28 cellular contexts compared by ENCODE assay signal in genomic region chr12:24075650-24076049, GRCh38.
"Had no signal": no experiment of that assay in that cellular context is flagged by ENCODE, and none has a peak within 500 bp of the region (broad histone marks: within the 10 kb centered on the region; RNA-seq: fewer than 3 reads in every experiment).

No MANE protein-coding gene starts in this region.

- H3K27ac ChIP-seq: ascending aorta, brain microvascular endothelial cell, cardiac muscle cell, SK-N-MC had no signal

- H3K4me3 ChIP-seq: ascending aorta, cardiac muscle cell, SK-N-MC had no signal

- H3K27me3 ChIP-seq: ascending aorta, brain microvascular endothelial cell, cardiac muscle cell had no signal

- H3K4me1 Mint-ChIP-seq: activated B cell treated with CpG ODN at 0.5 μM for 24 hours; activated CD4-positive, alpha-beta T cell treated with anti-CD3 and anti-CD28 coated beads, Interleukin-2, amount 10 ng/mL, durations not matched to agents 24 days and 14 days; activated naive CD8-positive, alpha-beta T cell treated with anti-CD3 and anti-CD28 coated beads, Interleukin-2, amount 50 U/mL, for 24 hours; T-cell had no signal

- DNase-seq: activated B cell treated with CpG ODN at 0.5 μM for 24 hours; activated CD4-positive, alpha-beta memory T cell treated with anti-CD3 and anti-CD28 coated beads for 36 hours; activated CD4-positive, alpha-beta T cell treated with anti-CD3 and anti-CD28 coated beads for 1 hour; activated CD4-positive, alpha-beta T cell treated with anti-CD3 and anti-CD28 coated beads, Interleukin-2, amount 10 ng/mL, durations not matched to agents 24 days and 14 days; activated CD8-positive, alpha-beta memory T cell treated with anti-CD3 and anti-CD28 coated beads for 24 hours; activated effector memory CD4-positive, alpha-beta T cell treated with anti-CD3 and anti-CD28 coated beads, Interleukin-2, amount 50 U/mL, for 16 hours; activated naive CD4-positive, alpha-beta T cell treated with Interleukin-2 at 50 U/mL for 16 hours; activated naive CD8-positive, alpha-beta T cell treated with anti-CD3 and anti-CD28 coated beads, Interleukin-2, amount 50 U/mL, for 24 hours; activated T-cell treated with anti-CD3 and anti-CD28 coated beads, Interleukin-2, amount 50 U/mL, for 4 hours; amniotic stem cell; brain microvascular endothelial cell; Karpas-422; NCI-H1092; NCI-H1417; NCI-H1930; NCI-H2171; NCI-H2227 treated with DMSO at 0.1 percent for 48 hours; NCI-H526 treated with DMSO at 0.1 percent for 48 hours; NCI-H82; OCI-M1; RPMI8226; T-cell; T-helper 2 cell; T1000 had no signal

- H3K27me3 Mint-ChIP-seq: activated B cell treated with CpG ODN at 0.5 μM for 24 hours; activated CD4-positive, alpha-beta memory T cell treated with anti-CD3 and anti-CD28 coated beads for 36 hours; activated CD4-positive, alpha-beta T cell treated with anti-CD3 and anti-CD28 coated beads, Interleukin-2, amount 10 ng/mL, durations not matched to agents 24 days and 14 days; activated naive CD8-positive, alpha-beta T cell treated with anti-CD3 and anti-CD28 coated beads, Interleukin-2, amount 50 U/mL, for 24 hours; T-cell had no signal

- H3K36me3 ChIP-seq: ascending aorta, brain microvascular endothelial cell, cardiac muscle cell had no signal

- H3K9me3 ChIP-seq: ascending aorta had no signal

- H3K27ac Mint-ChIP-seq: activated B cell treated with CpG ODN at 0.5 μM for 24 hours; activated CD4-positive, alpha-beta memory T cell treated with anti-CD3 and anti-CD28 coated beads for 36 hours; activated CD4-positive, alpha-beta T cell treated with anti-CD3 and anti-CD28 coated beads, Interleukin-2, amount 10 ng/mL, durations not matched to agents 24 days and 14 days; activated naive CD4-positive, alpha-beta T cell treated with anti-CD3 and anti-CD28 coated beads, Interleukin-2, amount 50 U/mL, for 72 hours; activated naive CD8-positive, alpha-beta T cell treated with anti-CD3 and anti-CD28 coated beads, Interleukin-2, amount 50 U/mL, for 24 hours; T-cell had no signal

- H3K9me3 Mint-ChIP-seq: activated B cell treated with CpG ODN at 0.5 μM for 24 hours; activated CD4-positive, alpha-beta memory T cell treated with anti-CD3 and anti-CD28 coated beads for 36 hours; activated naive CD8-positive, alpha-beta T cell treated with anti-CD3 and anti-CD28 coated beads, Interleukin-2, amount 50 U/mL, for 24 hours had no signal

- H3K4me1 ChIP-seq: ascending aorta had no signal

- H3K4me3 Mint-ChIP-seq: activated B cell treated with CpG ODN at 0.5 μM for 24 hours; activated CD4-positive, alpha-beta memory T cell treated with anti-CD3 and anti-CD28 coated beads for 36 hours; activated CD4-positive, alpha-beta T cell treated with anti-CD3 and anti-CD28 coated beads, Interleukin-2, amount 10 ng/mL, durations not matched to agents 24 days and 14 days; activated naive CD8-positive, alpha-beta T cell treated with anti-CD3 and anti-CD28 coated beads, Interleukin-2, amount 50 U/mL, for 24 hours; activated T-cell treated with anti-CD3 and anti-CD28 coated beads, Interleukin-2, amount 50 U/mL, for 4 hours; T-cell had no signal

- H3K36me3 Mint-ChIP-seq: activated CD4-positive, alpha-beta memory T cell treated with anti-CD3 and anti-CD28 coated beads for 36 hours; activated naive CD4-positive, alpha-beta T cell treated with anti-CD3 and anti-CD28 coated beads, Interleukin-2, amount 50 U/mL, for 72 hours; T-cell had no signal
